In the genomic region with DNA sequence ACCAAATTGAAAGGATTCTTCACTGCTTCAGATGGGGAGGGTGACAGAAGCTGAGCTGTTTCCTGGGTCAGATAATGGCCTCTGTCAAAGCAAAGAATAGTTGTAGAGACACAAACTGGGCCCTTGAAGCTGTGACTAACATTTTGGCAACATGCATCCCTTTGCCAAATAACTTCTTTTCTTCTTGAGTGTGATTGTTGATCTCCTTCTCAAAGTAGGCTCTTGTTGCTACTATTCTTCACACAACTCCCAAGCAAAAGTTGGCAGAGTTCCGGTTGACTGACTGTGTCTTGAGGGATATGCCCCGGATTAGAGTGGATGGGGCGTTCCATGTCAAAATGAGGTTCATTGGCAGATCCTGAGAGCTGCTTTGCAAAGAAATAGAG, we compare ENCODE assay signal across 7 cellular contexts. TPM values are rescaled to one million over a fixed set of nuclear protein-coding genes. Genes with fewer than 3 reads are reported as not detected.
DNase-seq lines count a peak whose midpoint lies in the region; ATAC-seq and TF ChIP-seq lines count a peak whose summit lies in the region.

No MANE protein-coding gene starts in this region.

- intact Hi-C loops in Panc1 (cut with micrococcal nuclease; ENCODE audit: unreplicated experiment), result no loop called here

- no peak for TF ChIP-seq CTCF in Panc1 (IDR thresholded peaks at IDR 0.05)

- no peaks in the 10 kb centered on the region for H3K4me1 ChIP-seq in Panc1 (ENCODE audit: control insufficient read depth, insufficient read depth, low read length)

- in situ Hi-C loops in Panc1 (cut with HindIII; ENCODE audit: low pct_unique_long_range_greater_than_20kb, low sequenced_read_pairs), result no loop called here

- H3K27me3 ChIP-seq in Panc1 (ENCODE audit: control insufficient read depth, insufficient read depth, low read length), result no peaks in the 10 kb centered on the region

- no peaks in the 10 kb centered on the region for H3K36me3 ChIP-seq in Panc1 (ENCODE audit: control insufficient read depth, insufficient read depth, low read length)

- DNase-seq in Panc1 (ENCODE audit: low read depth, low spot score), result no peak
- peak; percentile 27 for DNase-seq in cerebellum (ENCODE audit: low spot score)
- DNase-seq in kidney tubule cell (ENCODE audit: low spot score), result peak; percentile 21
- DNase-seq in D341Med (ENCODE audit: low spot score), result no peak
- no peak for DNase-seq in left lobe of liver (ENCODE audit: low spot score)

- BruUV-seq in Panc1 (replicated peaks; lab: Mats Ljungman, UMichigan), result TSS peak; percentile 22

- H3K4me3 ChIP-seq in Panc1 (ENCODE audit: low read depth in 2 of 2, low read length in 2 of 2), result no peak overlapping the region

- CTCF ChIA-PET in Panc1 (lab: Charles Lee), result no interaction called here

- ATAC-seq in Panc1 (no peak), GM18909 (IDR thresholded peaks at IDR 0.05; ENCODE audit: poor library complexity, unreplicated experiment) (no peak), left lobe of liver (no peak)

- no peaks in the 10 kb centered on the region for H3K9me3 ChIP-seq in Panc1 (ENCODE audit: control insufficient read depth, insufficient read depth, low read depth, low read length)

- POLR2A ChIA-PET in Panc1 (lab: Charles Lee), result interaction anchor here (0.6 kb wide), 1 partner anchor 49 kb away, joined by 5 read pairs; no protein-coding TSS in a partner anchor

- H3K27ac ChIP-seq in Panc1 (ENCODE audit: low read length), result 0 out of 2 replicates have a peak overlapping the region, but pooled peaks have one; percentile 9
- peak overlapping the region; percentile 58 for H3K27ac ChIP-seq in temporal lobe (ENCODE audit: low read depth, low read length)

RNA-seq across cellular contexts. Expression of gene WIPF2, which starts 5.6 kb away (rescaled TPM):
- total RNA-seq in Panc1 (2021; ENCODE audit: unreplicated experiment), result 45.9 TPM
- polyA plus RNA-seq in Panc1 (2012; ENCODE audit: insufficient read length), result 33.6 TPM
- 14.3 TPM for total RNA-seq in cerebellum
- 6.6 TPM for total RNA-seq in temporal lobe
- 10.3 TPM for total RNA-seq in left lobe of liver

RNA-seq across cellular contexts. Expression of gene RAPGEFL1, which starts 47.4 kb away (rescaled TPM):
- total RNA-seq in Panc1 (2021; ENCODE audit: unreplicated experiment) (6.5 TPM), cerebellum (15.3 TPM), temporal lobe (15.5 TPM), left lobe of liver (19.3 TPM)
- 3.3 TPM for polyA plus RNA-seq in Panc1 (2012; ENCODE audit: insufficient read length)

Comparison
In these comparisons a context has a peak if more than half of its experiments do, and no peak if none do; other contexts are left out.
1. DNase-seq: peak in cerebellum (single experiment) and kidney tubule cell (single experiment); none in Panc1 (single experiment), D341Med (single experiment) and left lobe of liver (single experiment).